Comparison of ENCODE assay signal across 9 cellular contexts in genomic region chr2:230418341-230419016, GRCh38. TPM values are rescaled to one million over a fixed set of nuclear protein-coding genes. Genes with fewer than 3 reads are reported as not detected.
DNase-seq lines count a peak whose midpoint lies in the region; ATAC-seq and TF ChIP-seq lines count a peak whose summit lies in the region.
"Had no signal": no experiment of that assay in that cellular context is flagged by ENCODE, and none has a peak within 500 bp of the region (broad histone marks: within the 10 kb centered on the region; RNA-seq: fewer than 3 reads in every experiment).

No MANE protein-coding gene starts in this region.

- H3K4me1 ChIP-seq in subcutaneous abdominal adipose tissue (ENCODE audit: control insufficient read depth in 5 of 5, insufficient read depth in 5 of 5, low read length in 5 of 5): peaks cover 0 to 57% (median 36%) of the 10 kb centered on the region in 5 donors

- no peaks in the 10 kb centered on the region for H3K27me3 ChIP-seq in subcutaneous abdominal adipose tissue (ENCODE audit: control insufficient read depth in 5 of 5, insufficient read depth in 4 of 5, low read length in 5 of 5)

- H3K9me3 Mint-ChIP-seq in T-helper 2 cell treated with Interferon-gamma antibody and Interleukin-4, amounts not matched to agents 5 μg/mL and 100 μg/mL, for 36 hours: no peaks in the 10 kb centered on the region

- peak overlapping the region; percentile 78 for H3K27ac Mint-ChIP-seq in T-helper 2 cell treated with Interferon-gamma antibody and Interleukin-4, amounts not matched to agents 5 μg/mL and 100 μg/mL, for 36 hours
- H3K27ac Mint-ChIP-seq in T-helper 17 cell: peak overlapping the region; percentile 99

- no peak for DNase-seq in T-helper 2 cell treated with Interferon-gamma antibody and Interleukin-4, amounts not matched to agents 5 μg/mL and 100 μg/mL, for 36 hours (ENCODE audit: low spot score)
- DNase-seq in T-helper 2 cell (no peak), T-helper 17 cell (no peak), fibroblast of pulmonary artery (ENCODE audit: low read depth) (peak; percentile 53), NCI-H524 (lab: John Stamatoyannopoulos, UW) (no peak), NCI-H2029 treated with DMSO at 0.1 percent for 48 hours (lab: John Stamatoyannopoulos, UW) (no peak), SIG-M5 treated with dmso at 0.1 percent for 504 hours (lab: John Stamatoyannopoulos, UW; ENCODE audit: unreplicated experiment) (no peak)
- DNase-seq: occipital lobe had no signal

- H3K4me3 Mint-ChIP-seq in T-helper 2 cell treated with Interferon-gamma antibody and Interleukin-4, amounts not matched to agents 5 μg/mL and 100 μg/mL, for 36 hours: peak overlapping the region; percentile 98
- peak overlapping the region; percentile 92 for H3K4me3 Mint-ChIP-seq in T-helper 17 cell

- H3K36me3 Mint-ChIP-seq in T-helper 2 cell treated with Interferon-gamma antibody and Interleukin-4, amounts not matched to agents 5 μg/mL and 100 μg/mL, for 36 hours (ENCODE audit: low read depth): peaks cover 56% of the 10 kb centered on the region
- H3K36me3 Mint-ChIP-seq in T-helper 17 cell (ENCODE audit: low read depth): peaks cover 16% of the 10 kb centered on the region

- H3K27ac ChIP-seq in subcutaneous abdominal adipose tissue (ENCODE audit: low read depth, low read length): peak overlapping the region; percentile 90

- H3K9ac ChIP-seq in subcutaneous abdominal adipose tissue (ENCODE audit: low read length in 5 of 5): peak overlapping the region in 4 of 5 donors; percentile 41 to 60 (median 54)

- no peak for TF ChIP-seq CTCF in fibroblast of pulmonary artery (IDR thresholded peaks at IDR 0.05; ENCODE audit: low read length, missing control alignments)

- H3K9me3 ChIP-seq in T-helper 17 cell (ENCODE audit: control insufficient read depth, low read length, poor library complexity, severe bottlenecking) (no peaks in the 10 kb centered on the region), subcutaneous abdominal adipose tissue (ENCODE audit: control insufficient read depth in 5 of 5, low read length in 5 of 5) (no peaks in the 10 kb centered on the region)

- ATAC-seq in T-helper 17 cell: no peak

- H3K4me1 Mint-ChIP-seq in T-helper 2 cell treated with Interferon-gamma antibody and Interleukin-4, amounts not matched to agents 5 μg/mL and 100 μg/mL, for 36 hours (ENCODE audit: low read depth): peaks cover 65% of the 10 kb centered on the region
- H3K4me1 Mint-ChIP-seq in T-helper 17 cell: peaks cover 58% of the 10 kb centered on the region

- H3K4me3 ChIP-seq in fibroblast of pulmonary artery (replicated peaks; ENCODE audit: low read depth, low read length) (peak overlapping the region; percentile 77), subcutaneous abdominal adipose tissue (ENCODE audit: low read depth in 1 of 5, low read length in 5 of 5) (peak overlapping the region; percentile 1 to 85 (median 78))

- peaks cover 0 to 5% (median 0%) of the 10 kb centered on the region in 5 donors for H3K36me3 ChIP-seq in subcutaneous abdominal adipose tissue (ENCODE audit: control insufficient read depth in 5 of 5, insufficient read depth in 5 of 5, low read length in 5 of 5)

- H3K27me3 Mint-ChIP-seq in T-helper 2 cell treated with Interferon-gamma antibody and Interleukin-4, amounts not matched to agents 5 μg/mL and 100 μg/mL, for 36 hours (ENCODE audit: low read depth): no peaks in the 10 kb centered on the region
- H3K27me3 Mint-ChIP-seq in T-helper 17 cell: no peaks in the 10 kb centered on the region

RNA-seq across cellular contexts. Expression of gene SP100, which starts 2.5 kb away (rescaled TPM):
- total RNA-seq in T-helper 17 cell: 100 to 1,000 TPM; 220 to 246 TPM
